In the genomic region with DNA sequence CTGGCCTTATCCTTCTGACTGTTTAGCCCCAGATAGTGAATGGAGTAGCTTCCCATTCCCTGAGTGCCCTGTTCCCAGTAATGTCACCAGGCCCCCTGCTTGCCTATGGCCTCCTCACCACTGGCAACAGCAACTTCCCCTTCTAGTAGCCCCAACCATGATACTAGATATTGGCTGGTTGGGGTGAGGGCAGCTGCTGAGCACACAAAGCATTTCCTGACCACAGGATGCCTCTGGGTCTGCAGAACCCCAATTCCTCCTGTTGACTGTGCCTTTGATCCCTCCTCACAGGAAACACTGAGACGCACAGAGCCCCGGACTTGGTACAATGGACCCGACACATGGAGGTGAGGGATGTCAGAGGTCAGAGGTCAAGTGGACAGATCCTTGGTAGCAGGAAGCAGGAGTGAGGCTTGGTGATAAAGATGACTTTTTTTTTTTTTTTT, we compare ENCODE assay signal across 1 cellular context.
TF ChIP-seq lines count a peak whose summit lies in the region.

No MANE protein-coding gene starts in this region.

TF ChIP-seq in HepG2, 621 proteins besides CTCF, POLR2A, EP300 and RAD21 (continued from another document and continues in another):
- TF ChIP-seq ATF2 (CRISPR knock-in tag; IDR thresholded peaks at IDR 0.05) (0 out of 2 replicates have a peak, but pooled peaks have one; percentile 21), ZBTB10 (CRISPR knock-in tag; IDR thresholded peaks at IDR 0.05; ENCODE audit: borderline replicate concordance) (peak; percentile 97; the same call in 1 of the 2 replicates), ZNF317 (CRISPR knock-in tag; IDR thresholded peaks at IDR 0.05) (0 out of 2 replicates have a peak, but pooled peaks have one; percentile 52), PATZ1 (CRISPR knock-in tag; IDR thresholded peaks at IDR 0.05) (peak; percentile 59), RARA (CRISPR knock-in tag; IDR thresholded peaks at IDR 0.05) (peak; percentile 96), WIZ (CRISPR knock-in tag; IDR thresholded peaks at IDR 0.05) (no peak), NONO (IDR thresholded peaks at IDR 0.05) (no peak), NONO (CRISPR knock-in tag; conservative IDR thresholded peaks at IDR 0.05) (peak; percentile 52; the same call in 1 of the 2 replicates), SOX13 (IDR thresholded peaks at IDR 0.05) (no peak), SOX13 (CRISPR knock-in tag; conservative IDR thresholded peaks at IDR 0.05 in 1 of 2, IDR thresholded peaks at IDR 0.05 in 1 of 2) (peak in 1 of 2 experiments; percentile 67; a peak in 2 of 4 replicates), HDAC2 (CRISPR knock-in tag; IDR thresholded peaks at IDR 0.05) (peak; percentile 76; the same call in 1 of the 2 replicates), GTF3A (CRISPR knock-in tag; conservative IDR thresholded peaks at IDR 0.05) (0 out of 2 replicates have a peak, but pooled peaks have one; percentile 22), ZNF574 (CRISPR knock-in tag; IDR thresholded peaks at IDR 0.05) (no peak), MED1 (CRISPR knock-in tag; IDR thresholded peaks at IDR 0.05) (peak; percentile 94), CEBPB (IDR thresholded peaks at IDR 0.05; ENCODE audit: borderline replicate concordance, low read depth, low read length) (no peak), ZNF629 (CRISPR knock-in tag; conservative IDR thresholded peaks at IDR 0.05) (0 out of 2 replicates have a peak, but pooled peaks have one; percentile 16), CBFB (CRISPR knock-in tag; IDR thresholded peaks at IDR 0.05) (peak; percentile 69; the same call in 1 of the 2 replicates), ZBTB7A (CRISPR knock-in tag; IDR thresholded peaks at IDR 0.05) (peak; percentile 27; the same call in 1 of the 2 replicates), HOMEZ (CRISPR knock-in tag; IDR thresholded peaks at IDR 0.05; ENCODE audit: low read depth) (peak; percentile 23; the same call in 1 of the 2 replicates), ZFP36 (IDR thresholded peaks at IDR 0.05; ENCODE audit: borderline replicate concordance, low read depth, low read length, partially characterized antibody) (no peak), FOXA1 (IDR thresholded peaks at IDR 0.05) (no peak), FOXA1 (CRISPR knock-in tag; IDR thresholded peaks at IDR 0.05) (peak; percentile 84), RXRB (CRISPR knock-in tag; IDR thresholded peaks at IDR 0.05; ENCODE audit: borderline replicate concordance) (peak; percentile 90), KDM1A (CRISPR knock-in tag; IDR thresholded peaks at IDR 0.05) (peak; percentile 67; the same call in 1 of the 2 replicates), TCF12 (IDR thresholded peaks at IDR 0.05) (no peak), TCF12 (CRISPR knock-in tag; IDR thresholded peaks at IDR 0.05) (peak; percentile 84; the same call in 1 of the 2 replicates), YY1 (IDR thresholded peaks at IDR 0.05; ENCODE audit: insufficient read depth, insufficient replicate concordance, low read depth, low read length) (peak; percentile 24), PBX3 (CRISPR knock-in tag; IDR thresholded peaks at IDR 0.05; ENCODE audit: borderline replicate concordance) (no peak), PITX1 (CRISPR knock-in tag; IDR thresholded peaks at IDR 0.05) (peak; percentile 56; the same call in 1 of the 2 replicates), CENPT (CRISPR knock-in tag; IDR thresholded peaks at IDR 0.05; ENCODE audit: low read depth) (peak; percentile 64; the same call in 1 of the 2 replicates), NR2F2 (IDR thresholded peaks at IDR 0.05; ENCODE audit: borderline replicate concordance, low read depth) (peak; percentile 97), TRIM24 (CRISPR knock-in tag; IDR thresholded peaks at IDR 0.05) (peak; percentile 79; the same call in 1 of the 2 replicates)
- TF ChIP-seq, protein P1, sequence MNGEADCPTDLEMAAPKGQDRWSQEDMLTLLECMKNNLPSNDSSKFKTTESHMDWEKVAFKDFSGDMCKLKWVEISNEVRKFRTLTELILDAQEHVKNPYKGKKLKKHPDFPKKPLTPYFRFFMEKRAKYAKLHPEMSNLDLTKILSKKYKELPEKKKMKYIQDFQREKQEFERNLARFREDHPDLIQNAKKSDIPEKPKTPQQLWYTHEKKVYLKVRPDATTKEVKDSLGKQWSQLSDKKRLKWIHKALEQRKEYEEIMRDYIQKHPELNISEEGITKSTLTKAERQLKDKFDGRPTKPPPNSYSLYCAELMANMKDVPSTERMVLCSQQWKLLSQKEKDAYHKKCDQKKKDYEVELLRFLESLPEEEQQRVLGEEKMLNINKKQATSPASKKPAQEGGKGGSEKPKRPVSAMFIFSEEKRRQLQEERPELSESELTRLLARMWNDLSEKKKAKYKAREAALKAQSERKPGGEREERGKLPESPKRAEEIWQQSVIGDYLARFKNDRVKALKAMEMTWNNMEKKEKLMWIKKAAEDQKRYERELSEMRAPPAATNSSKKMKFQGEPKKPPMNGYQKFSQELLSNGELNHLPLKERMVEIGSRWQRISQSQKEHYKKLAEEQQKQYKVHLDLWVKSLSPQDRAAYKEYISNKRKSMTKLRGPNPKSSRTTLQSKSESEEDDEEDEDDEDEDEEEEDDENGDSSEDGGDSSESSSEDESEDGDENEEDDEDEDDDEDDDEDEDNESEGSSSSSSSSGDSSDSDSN (CRISPR knock-in tag; IDR thresholded peaks at IDR 0.05): no peak
- TF ChIP-seq, protein P2, sequence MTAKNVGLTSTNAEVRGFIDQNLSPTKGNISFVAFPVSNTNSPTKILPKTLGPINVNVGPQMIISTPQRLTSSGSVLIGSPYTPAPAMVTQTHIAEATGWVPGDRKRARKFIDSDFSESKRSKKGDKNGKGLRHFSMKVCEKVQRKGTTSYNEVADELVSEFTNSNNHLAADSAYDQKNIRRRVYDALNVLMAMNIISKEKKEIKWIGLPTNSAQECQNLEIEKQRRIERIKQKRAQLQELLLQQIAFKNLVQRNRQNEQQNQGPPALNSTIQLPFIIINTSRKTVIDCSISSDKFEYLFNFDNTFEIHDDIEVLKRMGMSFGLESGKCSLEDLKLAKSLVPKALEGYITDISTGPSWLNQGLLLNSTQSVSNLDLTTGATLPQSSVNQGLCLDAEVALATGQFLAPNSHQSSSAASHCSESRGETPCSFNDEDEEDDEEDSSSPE (CRISPR knock-in tag; IDR thresholded peaks at IDR 0.05): peak; percentile 20; the same call in 1 of the 2 replicates
- TF ChIP-seq, protein P3, sequence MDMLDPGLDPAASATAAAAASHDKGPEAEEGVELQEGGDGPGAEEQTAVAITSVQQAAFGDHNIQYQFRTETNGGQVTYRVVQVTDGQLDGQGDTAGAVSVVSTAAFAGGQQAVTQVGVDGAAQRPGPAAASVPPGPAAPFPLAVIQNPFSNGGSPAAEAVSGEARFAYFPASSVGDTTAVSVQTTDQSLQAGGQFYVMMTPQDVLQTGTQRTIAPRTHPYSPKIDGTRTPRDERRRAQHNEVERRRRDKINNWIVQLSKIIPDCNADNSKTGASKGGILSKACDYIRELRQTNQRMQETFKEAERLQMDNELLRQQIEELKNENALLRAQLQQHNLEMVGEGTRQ (IDR thresholded peaks at IDR 0.05; ENCODE audit: low read depth, low read length): no peak
- TF ChIP-seq, protein P3 (CRISPR knock-in tag; IDR thresholded peaks at IDR 0.05; ENCODE audit: borderline replicate concordance): no peak
- TF ChIP-seq, protein P4, sequence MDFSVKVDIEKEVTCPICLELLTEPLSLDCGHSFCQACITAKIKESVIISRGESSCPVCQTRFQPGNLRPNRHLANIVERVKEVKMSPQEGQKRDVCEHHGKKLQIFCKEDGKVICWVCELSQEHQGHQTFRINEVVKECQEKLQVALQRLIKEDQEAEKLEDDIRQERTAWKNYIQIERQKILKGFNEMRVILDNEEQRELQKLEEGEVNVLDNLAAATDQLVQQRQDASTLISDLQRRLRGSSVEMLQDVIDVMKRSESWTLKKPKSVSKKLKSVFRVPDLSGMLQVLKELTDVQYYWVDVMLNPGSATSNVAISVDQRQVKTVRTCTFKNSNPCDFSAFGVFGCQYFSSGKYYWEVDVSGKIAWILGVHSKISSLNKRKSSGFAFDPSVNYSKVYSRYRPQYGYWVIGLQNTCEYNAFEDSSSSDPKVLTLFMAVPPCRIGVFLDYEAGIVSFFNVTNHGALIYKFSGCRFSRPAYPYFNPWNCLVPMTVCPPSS (IDR thresholded peaks at IDR 0.05): no peak
